In genomic region chr12:110590059-110590458, GRCh38 we compare ENCODE assay signal across 11 cellular contexts. TPM values are rescaled to one million over a fixed set of nuclear protein-coding genes. Genes with fewer than 3 reads are reported as not detected.
DNase-seq lines count a peak whose midpoint lies in the region; ATAC-seq and TF ChIP-seq lines count a peak whose summit lies in the region.
"Had no signal": no experiment of that assay in that cellular context is flagged by ENCODE, and none has a peak within 500 bp of the region (broad histone marks: within the 10 kb centered on the region; RNA-seq: fewer than 3 reads in every experiment).

No MANE protein-coding gene starts in this region.

- H3K4me3 Mint-ChIP-seq in activated T-helper 17 cell treated with anti-CD3 and anti-CD28 coated beads, Interleukin-2, amount 50 U/mL, for 72 hours: peak overlapping the region; percentile 73
- peak overlapping the region; percentile 6 for H3K4me3 Mint-ChIP-seq in memory B cell

- H3K4me2 ChIP-seq in mammary epithelial cell (ENCODE audit: insufficient read depth, low read depth, low read length): no peak overlapping the region

- dilution Hi-C loops in mammary epithelial cell (cut with HindIII; ENCODE audit: low sequenced_read_pairs): no loop called here

- TF ChIP-seq EP300 in transverse colon (IDR thresholded peaks at IDR 0.05; ENCODE audit: low read depth): no peak

- H3K27me3 Mint-ChIP-seq in activated T-helper 17 cell treated with anti-CD3 and anti-CD28 coated beads, Interleukin-2, amount 50 U/mL, for 72 hours: no peaks in the 10 kb centered on the region
- H3K27me3 Mint-ChIP-seq in memory B cell: no peaks in the 10 kb centered on the region

- H3K4me1 Mint-ChIP-seq in activated T-helper 17 cell treated with anti-CD3 and anti-CD28 coated beads, Interleukin-2, amount 50 U/mL, for 72 hours: peaks cover 18% of the 10 kb centered on the region
- H3K4me1 Mint-ChIP-seq in memory B cell: peaks cover 24% of the 10 kb centered on the region

- H3K27me3 ChIP-seq in breast epithelium (no peaks in the 10 kb centered on the region), mammary epithelial cell (ENCODE audit: insufficient read depth, low read length) (no peaks in the 10 kb centered on the region), transverse colon (no peaks in the 10 kb centered on the region)
- H3K27me3 ChIP-seq: SJSA1 had no signal

- ATAC-seq in activated T-helper 17 cell treated with anti-CD3 and anti-CD28 coated beads, Interleukin-2, amount 50 U/mL, for 72 hours (replicated peaks): no peak
- ATAC-seq in memory B cell (ENCODE audit: low read depth) (no peak), GM19351 (IDR thresholded peaks at IDR 0.05; ENCODE audit: unreplicated experiment) (no peak)

- POLR2A ChIA-PET in HEK293T (lab: Yijun Ruan, JAX): interaction anchor here (1.1 to 1.2 kb wide), 2 partner anchors 24 to 140 kb away, joined by 3 read pairs; partner anchors contain the start of genes ARPC3 and TCTN1

- in situ Hi-C loops in mammary epithelial cell (cut with MboI; ENCODE audit: low sequenced_read_pairs in 2 of 2) (loop anchor here in 1 of 2 donors (5.0 kb wide), 1 partner anchor 33 kb away; no protein-coding TSS in a partner anchor), transverse colon (cut with MboI; ENCODE audit: low pct_ligation_motif_present in 1 of 4, low pct_unique_long_range_greater_than_20kb in 1 of 4, low sequenced_read_pairs in 3 of 4) (no loop called here)

- TF ChIP-seq POLR2A in breast epithelium (IDR thresholded peaks at IDR 0.05) (no peak), transverse colon (IDR thresholded peaks at IDR 0.05) (no peak)

- no TSS peak for BruUV-seq in mammary epithelial cell (replicated peaks; lab: Mats Ljungman, UMichigan)

- H3K36me3 ChIP-seq in breast epithelium: no peaks in the 10 kb centered on the region
- H3K36me3 ChIP-seq in mammary epithelial cell (ENCODE audit: insufficient read depth, low read length): no peaks in the 10 kb centered on the region
- no peaks in the 10 kb centered on the region for H3K36me3 ChIP-seq in transverse colon
- H3K36me3 ChIP-seq: SJSA1 had no signal

- peak overlapping the region; percentile 98 for H3K27ac Mint-ChIP-seq in activated T-helper 17 cell treated with anti-CD3 and anti-CD28 coated beads, Interleukin-2, amount 50 U/mL, for 72 hours
- H3K27ac Mint-ChIP-seq in memory B cell: peak overlapping the region; percentile 99

- TF ChIP-seq CTCF in breast epithelium (IDR thresholded peaks at IDR 0.05) (no peak), mammary epithelial cell (conservative IDR thresholded peaks at IDR 0.05 in 1 of 2, IDR thresholded peaks at IDR 0.05 in 1 of 2; ENCODE audit: extremely low read depth in 1 of 2, insufficient read depth in 1 of 2, low read depth in 1 of 2, low read length in 2 of 2) (no peak), transverse colon (IDR thresholded peaks at IDR 0.05) (no peak)

- WGBS in mammary epithelial cell (ENCODE audit: low coverage, missing lambda C conversion rate): no CpG with 5 or more reads among the region's 1 CpG
- 100% methylated on average over 1 of the region's 1 CpG for WGBS in transverse colon (ENCODE audit: low coverage in 1 of 2), 2 donors

- no peaks in the 10 kb centered on the region for H3K36me3 Mint-ChIP-seq in activated T-helper 17 cell treated with anti-CD3 and anti-CD28 coated beads, Interleukin-2, amount 50 U/mL, for 72 hours (ENCODE audit: low read depth)
- no peaks in the 10 kb centered on the region for H3K36me3 Mint-ChIP-seq in memory B cell

- no peaks in the 10 kb centered on the region for H4K20me1 ChIP-seq in mammary epithelial cell (ENCODE audit: insufficient read depth, low read length)

- H2AFZ ChIP-seq in mammary epithelial cell (ENCODE audit: low read depth, low read length): no peak overlapping the region

- CTCF ChIA-PET in mammary epithelial cell (lab: Charles Lee; ENCODE audit: low non-redundant PET) (no interaction called here), HEK293T (lab: Yijun Ruan, JAX) (interaction anchor here (0.6 kb wide), 2 partner anchors 16 to 110 kb away, joined by 4 to 5 read pairs; no protein-coding TSS in a partner anchor)

- H3K4me1 ChIP-seq in breast epithelium: peaks cover 0 to 6% of the 10 kb centered on the region in 2 donors
- H3K4me1 ChIP-seq in mammary epithelial cell (ENCODE audit: insufficient read depth, low read length): peaks cover 7% of the 10 kb centered on the region
- peaks cover 10 to 30% (median 22%) of the 10 kb centered on the region in 4 donors for H3K4me1 ChIP-seq in transverse colon

- H3K9me3 ChIP-seq in breast epithelium (no peaks in the 10 kb centered on the region), mammary epithelial cell (replicated peaks; ENCODE audit: insufficient read depth, low read length) (no peaks in the 10 kb centered on the region), transverse colon (no peaks in the 10 kb centered on the region)
- H3K9me3 ChIP-seq: SJSA1 had no signal

- no peak for DNase-seq in breast epithelium (ENCODE audit: low spot score in 2 of 2)
- DNase-seq in mammary epithelial cell: no peak
- no peak for DNase-seq in memory B cell (ENCODE audit: low spot score in 2 of 2)
- DNase-seq in transverse colon: no peak
- no peak for DNase-seq in HEK293T (ENCODE audit: extremely low spot score)
- DNase-seq in foreskin melanocyte: no peak
- DNase-seq: activated effector memory CD4-positive, alpha-beta T cell treated with Interleukin-2 at 50 U/mL for 16 hours; NK-92 treated with Interleukin-12 subunit alpha and Interleukin-12 subunit beta, amount 100 ng/mL, for 24 hours had no signal

- no peaks in the 10 kb centered on the region for H3K9me3 Mint-ChIP-seq in activated T-helper 17 cell treated with anti-CD3 and anti-CD28 coated beads, Interleukin-2, amount 50 U/mL, for 72 hours
- H3K9me3 Mint-ChIP-seq in memory B cell: no peaks in the 10 kb centered on the region

- no peaks in the 10 kb centered on the region for H3K79me2 ChIP-seq in mammary epithelial cell (ENCODE audit: insufficient read depth, low read length)

- intact Hi-C loops in breast epithelium (cut with DNase I; ENCODE audit: low total_unique reads): no loop called here
- intact Hi-C loops in mammary epithelial cell (cut with micrococcal nuclease): no loop called here
- intact Hi-C loops in transverse colon (cut with DNase I; ENCODE audit: low total_unique reads): loop anchor here (5.0 kb wide), 1 partner anchor 73 kb away; no protein-coding TSS in a partner anchor

- H3K27ac ChIP-seq in breast epithelium (peak overlapping the region; percentile 67 to 77), mammary epithelial cell (ENCODE audit: insufficient read depth, low read depth, low read length) (no peak overlapping the region), transverse colon (peak overlapping the region; percentile 75 to 88 (median 81))
- H3K27ac ChIP-seq: SJSA1 had no signal

- H3K9ac ChIP-seq in mammary epithelial cell (ENCODE audit: insufficient read depth, low read length): no peak overlapping the region

- H3K4me3 ChIP-seq in breast epithelium (no peak overlapping the region), mammary epithelial cell (replicated peaks in 1 of 3; ENCODE audit: insufficient read depth in 1 of 3, low read depth in 2 of 3, low read length in 3 of 3) (no peak overlapping the region), transverse colon (no peak overlapping the region)
- H3K4me3 ChIP-seq: SJSA1 had no signal

TF ChIP-seq in HEK293T, 16 proteins besides CTCF, POLR2A, EP300 and RAD21:
- TF ChIP-seq LEF1 (IDR thresholded peaks at IDR 0.05; ENCODE audit: borderline replicate concordance) (no peak), L3MBTL2 (conservative IDR thresholded peaks at IDR 0.05) (no peak), ARNT (IDR thresholded peaks at IDR 0.05) (no peak), CTBP1 (IDR thresholded peaks at IDR 0.05; ENCODE audit: borderline replicate concordance) (no peak), TARDBP (IDR thresholded peaks at IDR 0.05) (no peak), SUZ12 (IDR thresholded peaks at IDR 0.05) (no peak)

RNA-seq across cellular contexts. Expression of gene PPTC7, which starts 6.9 kb away (rescaled TPM):
- 10 to 100 TPM; 21.6 to 31.9 (median 26.7) TPM for total RNA-seq in breast epithelium
- total RNA-seq in mammary epithelial cell: 10 to 100 TPM; 17.7 to 26.5 TPM
- 18.2 TPM for polyA plus RNA-seq in mammary epithelial cell
- polyA minus RNA-seq in mammary epithelial cell: 12.5 TPM
- 10 to 100 TPM; 31.4 to 36.7 TPM for total RNA-seq in activated T-helper 17 cell treated with anti-CD3 and anti-CD28 coated beads, Interleukin-2, amount 50 U/mL, for 72 hours
- total RNA-seq in transverse colon: 10 to 100 TPM; 25.3 to 36.4 (median 27.1) TPM

RNA-seq across cellular contexts. Expression of gene TCTN1, which starts 23.9 kb away (rescaled TPM):
- total RNA-seq in breast epithelium: 10 to 100 TPM; 43.0 to 76.0 (median 56.3) TPM
- total RNA-seq in mammary epithelial cell: 10 to 100 TPM; 19.4 to 36.0 TPM
- polyA plus RNA-seq in mammary epithelial cell: 12.4 TPM
- 119 TPM for polyA minus RNA-seq in mammary epithelial cell
- 1 to 10 TPM; 3.5 to 6.4 TPM for total RNA-seq in activated T-helper 17 cell treated with anti-CD3 and anti-CD28 coated beads, Interleukin-2, amount 50 U/mL, for 72 hours
- 10 to 100 TPM; 28.5 to 71.2 (median 35.1) TPM for total RNA-seq in transverse colon
